1 cellular context compared by ENCODE assay signal in the genomic region with DNA sequence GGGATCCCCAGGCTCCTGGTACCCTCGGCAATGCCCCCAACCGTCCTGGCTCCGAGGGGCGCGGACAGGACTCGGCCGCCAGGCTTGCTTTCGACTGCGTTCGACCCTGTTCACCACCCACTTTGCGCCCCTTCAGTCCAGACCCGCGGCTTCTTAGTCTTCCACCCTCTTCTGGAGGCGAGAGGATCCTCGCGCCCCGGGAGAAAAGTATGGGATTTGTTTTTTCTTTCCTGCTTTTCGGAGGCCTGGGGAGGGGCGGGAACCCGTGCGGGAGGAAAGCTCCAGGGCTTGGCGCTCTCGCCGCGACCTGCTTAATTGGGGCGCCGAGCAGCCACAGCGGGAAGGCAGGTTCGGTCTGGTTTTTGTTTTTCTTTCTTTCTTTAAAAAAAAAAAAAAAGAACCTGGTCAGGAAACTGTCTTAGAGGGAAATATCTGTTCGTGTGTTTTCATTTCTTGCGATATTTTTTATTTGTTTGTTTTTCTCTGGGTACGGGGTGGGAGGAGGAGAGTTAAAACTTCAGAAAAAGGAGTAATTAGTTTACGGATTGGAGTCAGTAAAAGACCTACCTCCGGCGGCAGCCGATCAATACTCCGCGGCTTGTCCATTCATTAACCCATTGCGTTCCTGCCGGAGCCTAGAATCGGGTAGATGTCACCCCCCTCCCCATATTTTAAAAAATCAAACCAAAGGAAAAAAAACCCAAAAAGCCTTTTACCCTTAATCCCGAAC.
A peak's percentile ranks its signal among the peaks of the same experiment; 100 is the strongest.
TF ChIP-seq lines count a peak whose summit lies in the region.

No MANE protein-coding gene starts in this region.

TF ChIP-seq in HepG2, 621 proteins besides CTCF, POLR2A, EP300 and RAD21:
- TF ChIP-seq, protein P1, sequence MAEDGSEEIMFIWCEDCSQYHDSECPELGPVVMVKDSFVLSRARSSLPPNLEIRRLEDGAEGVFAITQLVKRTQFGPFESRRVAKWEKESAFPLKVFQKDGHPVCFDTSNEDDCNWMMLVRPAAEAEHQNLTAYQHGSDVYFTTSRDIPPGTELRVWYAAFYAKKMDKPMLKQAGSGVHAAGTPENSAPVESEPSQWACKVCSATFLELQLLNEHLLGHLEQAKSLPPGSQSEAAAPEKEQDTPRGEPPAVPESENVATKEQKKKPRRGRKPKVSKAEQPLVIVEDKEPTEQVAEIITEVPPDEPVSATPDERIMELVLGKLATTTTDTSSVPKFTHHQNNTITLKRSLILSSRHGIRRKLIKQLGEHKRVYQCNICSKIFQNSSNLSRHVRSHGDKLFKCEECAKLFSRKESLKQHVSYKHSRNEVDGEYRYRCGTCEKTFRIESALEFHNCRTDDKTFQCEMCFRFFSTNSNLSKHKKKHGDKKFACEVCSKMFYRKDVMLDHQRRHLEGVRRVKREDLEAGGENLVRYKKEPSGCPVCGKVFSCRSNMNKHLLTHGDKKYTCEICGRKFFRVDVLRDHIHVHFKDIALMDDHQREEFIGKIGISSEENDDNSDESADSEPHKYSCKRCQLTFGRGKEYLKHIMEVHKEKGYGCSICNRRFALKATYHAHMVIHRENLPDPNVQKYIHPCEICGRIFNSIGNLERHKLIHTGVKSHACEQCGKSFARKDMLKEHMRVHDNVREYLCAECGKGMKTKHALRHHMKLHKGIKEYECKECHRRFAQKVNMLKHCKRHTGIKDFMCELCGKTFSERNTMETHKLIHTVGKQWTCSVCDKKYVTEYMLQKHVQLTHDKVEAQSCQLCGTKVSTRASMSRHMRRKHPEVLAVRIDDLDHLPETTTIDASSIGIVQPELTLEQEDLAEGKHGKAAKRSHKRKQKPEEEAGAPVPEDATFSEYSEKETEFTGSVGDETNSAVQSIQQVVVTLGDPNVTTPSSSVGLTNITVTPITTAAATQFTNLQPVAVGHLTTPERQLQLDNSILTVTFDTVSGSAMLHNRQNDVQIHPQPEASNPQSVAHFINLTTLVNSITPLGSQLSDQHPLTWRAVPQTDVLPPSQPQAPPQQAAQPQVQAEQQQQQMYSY (CRISPR knock-in tag; IDR thresholded peaks at IDR 0.05), result 0 out of 2 replicates have a peak, but pooled peaks have one; percentile 41
- TF ChIP-seq ONECUT2 (CRISPR knock-in tag; IDR thresholded peaks at IDR 0.05) (peak; percentile 51; the same call in 1 of the 2 replicates), CBX2 (IDR thresholded peaks at IDR 0.05; ENCODE audit: low read depth, low read length) (peak; percentile 94; the same call in 1 of the 2 replicates), CBX2 (CRISPR knock-in tag; IDR thresholded peaks at IDR 0.05; ENCODE audit: low read depth) (no peak), ZNF652 (CRISPR knock-in tag; IDR thresholded peaks at IDR 0.05; ENCODE audit: borderline replicate concordance, low read depth) (peak; percentile 80), GATAD1 (CRISPR knock-in tag; IDR thresholded peaks at IDR 0.05) (no peak)
- TF ChIP-seq, protein P2, sequence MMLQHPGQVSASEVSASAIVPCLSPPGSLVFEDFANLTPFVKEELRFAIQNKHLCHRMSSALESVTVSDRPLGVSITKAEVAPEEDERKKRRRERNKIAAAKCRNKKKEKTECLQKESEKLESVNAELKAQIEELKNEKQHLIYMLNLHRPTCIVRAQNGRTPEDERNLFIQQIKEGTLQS (CRISPR knock-in tag; IDR thresholded peaks at IDR 0.05), result no peak
- TF ChIP-seq, protein P3, sequence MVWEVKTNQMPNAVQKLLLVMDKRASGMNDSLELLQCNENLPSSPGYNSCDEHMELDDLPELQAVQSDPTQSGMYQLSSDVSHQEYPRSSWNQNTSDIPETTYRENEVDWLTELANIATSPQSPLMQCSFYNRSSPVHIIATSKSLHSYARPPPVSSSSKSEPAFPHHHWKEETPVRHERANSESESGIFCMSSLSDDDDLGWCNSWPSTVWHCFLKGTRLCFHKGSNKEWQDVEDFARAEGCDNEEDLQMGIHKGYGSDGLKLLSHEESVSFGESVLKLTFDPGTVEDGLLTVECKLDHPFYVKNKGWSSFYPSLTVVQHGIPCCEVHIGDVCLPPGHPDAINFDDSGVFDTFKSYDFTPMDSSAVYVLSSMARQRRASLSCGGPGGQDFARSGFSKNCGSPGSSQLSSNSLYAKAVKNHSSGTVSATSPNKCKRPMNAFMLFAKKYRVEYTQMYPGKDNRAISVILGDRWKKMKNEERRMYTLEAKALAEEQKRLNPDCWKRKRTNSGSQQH (CRISPR knock-in tag; IDR thresholded peaks at IDR 0.05; ENCODE audit: low read depth), result no peak
- TF ChIP-seq, protein P4, sequence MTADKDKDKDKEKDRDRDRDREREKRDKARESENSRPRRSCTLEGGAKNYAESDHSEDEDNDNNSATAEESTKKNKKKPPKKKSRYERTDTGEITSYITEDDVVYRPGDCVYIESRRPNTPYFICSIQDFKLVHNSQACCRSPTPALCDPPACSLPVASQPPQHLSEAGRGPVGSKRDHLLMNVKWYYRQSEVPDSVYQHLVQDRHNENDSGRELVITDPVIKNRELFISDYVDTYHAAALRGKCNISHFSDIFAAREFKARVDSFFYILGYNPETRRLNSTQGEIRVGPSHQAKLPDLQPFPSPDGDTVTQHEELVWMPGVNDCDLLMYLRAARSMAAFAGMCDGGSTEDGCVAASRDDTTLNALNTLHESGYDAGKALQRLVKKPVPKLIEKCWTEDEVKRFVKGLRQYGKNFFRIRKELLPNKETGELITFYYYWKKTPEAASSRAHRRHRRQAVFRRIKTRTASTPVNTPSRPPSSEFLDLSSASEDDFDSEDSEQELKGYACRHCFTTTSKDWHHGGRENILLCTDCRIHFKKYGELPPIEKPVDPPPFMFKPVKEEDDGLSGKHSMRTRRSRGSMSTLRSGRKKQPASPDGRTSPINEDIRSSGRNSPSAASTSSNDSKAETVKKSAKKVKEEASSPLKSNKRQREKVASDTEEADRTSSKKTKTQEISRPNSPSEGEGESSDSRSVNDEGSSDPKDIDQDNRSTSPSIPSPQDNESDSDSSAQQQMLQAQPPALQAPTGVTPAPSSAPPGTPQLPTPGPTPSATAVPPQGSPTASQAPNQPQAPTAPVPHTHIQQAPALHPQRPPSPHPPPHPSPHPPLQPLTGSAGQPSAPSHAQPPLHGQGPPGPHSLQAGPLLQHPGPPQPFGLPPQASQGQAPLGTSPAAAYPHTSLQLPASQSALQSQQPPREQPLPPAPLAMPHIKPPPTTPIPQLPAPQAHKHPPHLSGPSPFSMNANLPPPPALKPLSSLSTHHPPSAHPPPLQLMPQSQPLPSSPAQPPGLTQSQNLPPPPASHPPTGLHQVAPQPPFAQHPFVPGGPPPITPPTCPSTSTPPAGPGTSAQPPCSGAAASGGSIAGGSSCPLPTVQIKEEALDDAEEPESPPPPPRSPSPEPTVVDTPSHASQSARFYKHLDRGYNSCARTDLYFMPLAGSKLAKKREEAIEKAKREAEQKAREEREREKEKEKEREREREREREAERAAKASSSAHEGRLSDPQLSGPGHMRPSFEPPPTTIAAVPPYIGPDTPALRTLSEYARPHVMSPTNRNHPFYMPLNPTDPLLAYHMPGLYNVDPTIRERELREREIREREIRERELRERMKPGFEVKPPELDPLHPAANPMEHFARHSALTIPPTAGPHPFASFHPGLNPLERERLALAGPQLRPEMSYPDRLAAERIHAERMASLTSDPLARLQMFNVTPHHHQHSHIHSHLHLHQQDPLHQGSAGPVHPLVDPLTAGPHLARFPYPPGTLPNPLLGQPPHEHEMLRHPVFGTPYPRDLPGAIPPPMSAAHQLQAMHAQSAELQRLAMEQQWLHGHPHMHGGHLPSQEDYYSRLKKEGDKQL (CRISPR knock-in tag; IDR thresholded peaks at IDR 0.05; ENCODE audit: low read depth), result no peak
- TF ChIP-seq, protein P5, sequence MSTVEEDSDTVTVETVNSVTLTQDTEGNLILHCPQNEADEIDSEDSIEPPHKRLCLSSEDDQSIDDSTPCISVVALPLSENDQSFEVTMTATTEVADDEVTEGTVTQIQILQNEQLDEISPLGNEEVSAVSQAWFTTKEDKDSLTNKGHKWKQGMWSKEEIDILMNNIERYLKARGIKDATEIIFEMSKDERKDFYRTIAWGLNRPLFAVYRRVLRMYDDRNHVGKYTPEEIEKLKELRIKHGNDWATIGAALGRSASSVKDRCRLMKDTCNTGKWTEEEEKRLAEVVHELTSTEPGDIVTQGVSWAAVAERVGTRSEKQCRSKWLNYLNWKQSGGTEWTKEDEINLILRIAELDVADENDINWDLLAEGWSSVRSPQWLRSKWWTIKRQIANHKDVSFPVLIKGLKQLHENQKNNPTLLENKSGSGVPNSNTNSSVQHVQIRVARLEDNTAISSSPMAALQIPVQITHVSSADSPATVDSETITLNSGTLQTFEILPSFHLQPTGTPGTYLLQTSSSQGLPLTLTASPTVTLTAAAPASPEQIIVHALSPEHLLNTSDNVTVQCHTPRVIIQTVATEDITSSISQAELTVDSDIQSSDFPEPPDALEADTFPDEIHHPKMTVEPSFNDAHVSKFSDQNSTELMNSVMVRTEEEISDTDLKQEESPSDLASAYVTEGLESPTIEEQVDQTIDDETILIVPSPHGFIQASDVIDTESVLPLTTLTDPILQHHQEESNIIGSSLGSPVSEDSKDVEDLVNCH (CRISPR knock-in tag; IDR thresholded peaks at IDR 0.05), result no peak
TF ChIP-seq in HepG2: peak in this region for 4.
